ENCODE assay signal across 1 cellular context in the genomic region with DNA sequence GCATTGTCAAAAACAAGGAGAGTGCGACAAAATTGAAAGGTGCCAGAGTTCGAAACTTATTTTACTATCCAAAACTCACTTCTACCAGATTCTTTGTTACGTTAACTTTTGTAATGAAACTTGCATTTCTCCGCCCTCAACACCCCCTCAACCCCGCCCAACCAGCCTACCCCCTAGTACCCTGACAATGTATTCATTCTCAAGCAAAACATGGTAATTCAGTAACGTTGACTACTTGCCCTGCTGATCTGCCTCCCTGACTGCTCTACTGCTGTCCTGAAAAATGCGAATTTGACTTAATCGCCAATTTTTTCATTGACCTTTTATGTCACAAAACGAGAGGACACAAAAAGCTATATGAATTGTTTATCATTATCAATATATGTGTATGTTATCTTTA.
TF ChIP-seq lines count a peak whose summit lies in the region.

SRY (minus strand) TSS at position 83 of the 400 bp plus-strand sequence; CDS start at position 4, 79 bp downstream.

TF ChIP-seq in HepG2, 621 proteins besides CTCF, POLR2A, EP300 and RAD21 (continued from another document):
- TF ChIP-seq, protein P1, sequence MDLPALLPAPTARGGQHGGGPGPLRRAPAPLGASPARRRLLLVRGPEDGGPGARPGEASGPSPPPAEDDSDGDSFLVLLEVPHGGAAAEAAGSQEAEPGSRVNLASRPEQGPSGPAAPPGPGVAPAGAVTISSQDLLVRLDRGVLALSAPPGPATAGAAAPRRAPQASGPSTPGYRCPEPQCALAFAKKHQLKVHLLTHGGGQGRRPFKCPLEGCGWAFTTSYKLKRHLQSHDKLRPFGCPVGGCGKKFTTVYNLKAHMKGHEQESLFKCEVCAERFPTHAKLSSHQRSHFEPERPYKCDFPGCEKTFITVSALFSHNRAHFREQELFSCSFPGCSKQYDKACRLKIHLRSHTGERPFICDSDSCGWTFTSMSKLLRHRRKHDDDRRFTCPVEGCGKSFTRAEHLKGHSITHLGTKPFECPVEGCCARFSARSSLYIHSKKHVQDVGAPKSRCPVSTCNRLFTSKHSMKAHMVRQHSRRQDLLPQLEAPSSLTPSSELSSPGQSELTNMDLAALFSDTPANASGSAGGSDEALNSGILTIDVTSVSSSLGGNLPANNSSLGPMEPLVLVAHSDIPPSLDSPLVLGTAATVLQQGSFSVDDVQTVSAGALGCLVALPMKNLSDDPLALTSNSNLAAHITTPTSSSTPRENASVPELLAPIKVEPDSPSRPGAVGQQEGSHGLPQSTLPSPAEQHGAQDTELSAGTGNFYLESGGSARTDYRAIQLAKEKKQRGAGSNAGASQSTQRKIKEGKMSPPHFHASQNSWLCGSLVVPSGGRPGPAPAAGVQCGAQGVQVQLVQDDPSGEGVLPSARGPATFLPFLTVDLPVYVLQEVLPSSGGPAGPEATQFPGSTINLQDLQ (CRISPR knock-in tag; IDR thresholded peaks at IDR 0.05), result no peak
- TF ChIP-seq, protein P2, sequence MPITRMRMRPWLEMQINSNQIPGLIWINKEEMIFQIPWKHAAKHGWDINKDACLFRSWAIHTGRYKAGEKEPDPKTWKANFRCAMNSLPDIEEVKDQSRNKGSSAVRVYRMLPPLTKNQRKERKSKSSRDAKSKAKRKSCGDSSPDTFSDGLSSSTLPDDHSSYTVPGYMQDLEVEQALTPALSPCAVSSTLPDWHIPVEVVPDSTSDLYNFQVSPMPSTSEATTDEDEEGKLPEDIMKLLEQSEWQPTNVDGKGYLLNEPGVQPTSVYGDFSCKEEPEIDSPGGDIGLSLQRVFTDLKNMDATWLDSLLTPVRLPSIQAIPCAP (CRISPR knock-in tag; IDR thresholded peaks at IDR 0.05; ENCODE audit: low read depth), result no peak
- no peak for TF ChIP-seq NFYB (CRISPR knock-in tag; IDR thresholded peaks at IDR 0.05)
